Comparison of ENCODE assay signal across 31 cellular contexts in genomic region chr9:30851600-30851999, GRCh38.
"Had no signal": no experiment of that assay in that cellular context is flagged by ENCODE, and none has a peak within 500 bp of the region (broad histone marks: within the 10 kb centered on the region; RNA-seq: fewer than 3 reads in every experiment).

No MANE protein-coding gene starts in this region.

- ATAC-seq: activated naive CD8-positive, alpha-beta T cell treated with anti-CD3 and anti-CD28 coated beads, Interleukin-2, amount 50 U/mL, for 24 hours; activated T-cell treated with anti-CD3 and anti-CD28 coated beads, Interleukin-2, amount 50 U/mL, for 4 hours; PC-3; SK-N-SH treated with all-trans-retinoic acid at 6 μM for 48 hours had no signal

- H3K27me3 Mint-ChIP-seq: activated B cell treated with CpG ODN at 0.5 μM for 24 hours; activated naive CD4-positive, alpha-beta T cell treated with anti-CD3 and anti-CD28 coated beads, Interleukin-2, amount 10 ng/mL, durations not matched to agents 7 days and 5 days; activated naive CD8-positive, alpha-beta T cell treated with anti-CD3 and anti-CD28 coated beads, Interleukin-2, amount 50 U/mL, for 24 hours had no signal

- H3K4me1 Mint-ChIP-seq: activated B cell treated with CpG ODN at 0.5 μM for 24 hours; activated naive CD4-positive, alpha-beta T cell treated with anti-CD3 and anti-CD28 coated beads, Interleukin-2, amount 10 ng/mL, durations not matched to agents 7 days and 5 days; activated naive CD8-positive, alpha-beta T cell treated with anti-CD3 and anti-CD28 coated beads, Interleukin-2, amount 50 U/mL, for 24 hours had no signal

- DNase-seq: activated B cell treated with CpG ODN at 0.5 μM for 24 hours; activated CD4-positive, alpha-beta memory T cell treated with anti-CD3 and anti-CD28 coated beads for 36 hours; activated CD4-positive, alpha-beta T cell treated with anti-CD3 and anti-CD28 coated beads for 4 hours; activated CD4-positive, alpha-beta T cell treated with anti-CD3 and anti-CD28 coated beads, Interleukin-2, amount 50 U/mL, for 1 hour; activated CD4-positive, CD25-positive, alpha-beta regulatory T cell treated with anti-CD3 and anti-CD28 coated beads, Interleukin-2, amount 50 U/mL, for 72 hours; activated CD8-positive, alpha-beta memory T cell treated with anti-CD3 and anti-CD28 coated beads, Interleukin-2, amount 50 U/mL, for 4 hours; activated effector memory CD4-positive, alpha-beta T cell treated with Interleukin-2 at 50 U/mL for 16 hours; activated naive CD4-positive, alpha-beta T cell treated with anti-CD3 and anti-CD28 coated beads, Interleukin-2, amount 10 ng/mL, durations not matched to agents 7 days and 5 days; activated naive CD8-positive, alpha-beta T cell treated with anti-CD3 and anti-CD28 coated beads, Interleukin-2, amount 50 U/mL, for 24 hours; activated T-cell treated with anti-CD3 and anti-CD28 coated beads for 4 hours; activated T-cell treated with anti-CD3 and anti-CD28 coated beads, Interleukin-2, amount 50 U/mL, for 4 hours; aorta; brain microvascular endothelial cell; central memory CD4-positive, alpha-beta T cell; MM.1S; MV-4-11; NCI-H1092; NCI-H1436 treated with DMSO at 0.1 percent for 48 hours; NCI-H1694 treated with DMSO at 0.1 percent for 48 hours; NCI-H2029; NCI-H345; NCI-H524 treated with DMSO at 0.1 percent for 48 hours; NK-92 treated with Interleukin-12 subunit alpha and Interleukin-12 subunit beta, amount 100 ng/mL, for 24 hours; PC-3; Peyer's patch; RPMI8226; SHP77 treated with DMSO at 0.1 percent for 48 hours had no signal

- H3K9me3 ChIP-seq: Peyer's patch had no signal

- H3K36me3 Mint-ChIP-seq: activated CD4-positive, alpha-beta memory T cell treated with anti-CD3 and anti-CD28 coated beads for 36 hours; activated naive CD4-positive, alpha-beta T cell treated with anti-CD3 and anti-CD28 coated beads, Interleukin-2, amount 10 ng/mL, durations not matched to agents 7 days and 5 days; activated naive CD8-positive, alpha-beta T cell had no signal

- H3K27ac Mint-ChIP-seq: activated B cell treated with CpG ODN at 0.5 μM for 24 hours; activated CD4-positive, alpha-beta memory T cell treated with anti-CD3 and anti-CD28 coated beads for 36 hours; activated naive CD4-positive, alpha-beta T cell treated with anti-CD3 and anti-CD28 coated beads, Interleukin-2, amount 10 ng/mL, durations not matched to agents 7 days and 5 days; activated naive CD8-positive, alpha-beta T cell; activated naive CD8-positive, alpha-beta T cell treated with anti-CD3 and anti-CD28 coated beads, Interleukin-2, amount 50 U/mL, for 24 hours; T-helper 1 cell treated with Interleukin-12 subunit alpha and Interleukin-12 subunit beta and Interleukin-4 antibody, amounts not matched to agents 30 μg/mL and 1 μg/mL, for 36 hours; T-helper 2 cell treated with Interferon-gamma antibody and Interleukin-4, amounts not matched to agents 5 μg/mL and 100 μg/mL, for 36 hours had no signal

- H3K27me3 ChIP-seq: brain microvascular endothelial cell, Peyer's patch had no signal

- H3K27ac ChIP-seq: brain microvascular endothelial cell, Peyer's patch had no signal

- H3K4me1 ChIP-seq: Peyer's patch had no signal

- H3K4me3 Mint-ChIP-seq: activated B cell treated with CpG ODN at 0.5 μM for 24 hours; activated CD4-positive, alpha-beta memory T cell treated with anti-CD3 and anti-CD28 coated beads for 36 hours; activated naive CD4-positive, alpha-beta T cell treated with anti-CD3 and anti-CD28 coated beads, Interleukin-2, amount 10 ng/mL, durations not matched to agents 7 days and 5 days; activated naive CD8-positive, alpha-beta T cell; activated naive CD8-positive, alpha-beta T cell treated with anti-CD3 and anti-CD28 coated beads, Interleukin-2, amount 50 U/mL, for 24 hours; activated T-cell treated with anti-CD3 and anti-CD28 coated beads, Interleukin-2, amount 50 U/mL, for 4 hours; T-helper 1 cell treated with Interleukin-12 subunit alpha and Interleukin-12 subunit beta and Interleukin-4 antibody, amounts not matched to agents 30 μg/mL and 1 μg/mL, for 36 hours; T-helper 2 cell treated with Interferon-gamma antibody and Interleukin-4, amounts not matched to agents 5 μg/mL and 100 μg/mL, for 36 hours had no signal

- H3K9me3 Mint-ChIP-seq: activated B cell treated with CpG ODN at 0.5 μM for 24 hours; activated CD4-positive, alpha-beta memory T cell treated with anti-CD3 and anti-CD28 coated beads for 36 hours; activated naive CD4-positive, alpha-beta T cell treated with anti-CD3 and anti-CD28 coated beads, Interleukin-2, amount 10 ng/mL, durations not matched to agents 7 days and 5 days; activated naive CD8-positive, alpha-beta T cell treated with anti-CD3 and anti-CD28 coated beads, Interleukin-2, amount 50 U/mL, for 24 hours; activated T-cell treated with anti-CD3 and anti-CD28 coated beads, Interleukin-2, amount 50 U/mL, for 4 hours; T-helper 1 cell treated with Interleukin-12 subunit alpha and Interleukin-12 subunit beta and Interleukin-4 antibody, amounts not matched to agents 30 μg/mL and 1 μg/mL, for 36 hours; T-helper 2 cell treated with Interferon-gamma antibody and Interleukin-4, amounts not matched to agents 5 μg/mL and 100 μg/mL, for 36 hours had no signal
